In genomic region chr9:109087795-109088194, GRCh38 we compare ENCODE assay signal across 19 cellular contexts. TPM values are rescaled to one million over a fixed set of nuclear protein-coding genes. Genes with fewer than 3 reads are reported as not detected.
A peak's percentile ranks its signal among the peaks of the same experiment; 100 is the strongest.
DNase-seq lines count a peak whose midpoint lies in the region; ATAC-seq and TF ChIP-seq lines count a peak whose summit lies in the region.
"Had no signal": no experiment of that assay in that cellular context is flagged by ENCODE, and none has a peak within 500 bp of the region (broad histone marks: within the 10 kb centered on the region; RNA-seq: fewer than 3 reads in every experiment).

No MANE protein-coding gene starts in this region.

- no peaks in the 10 kb centered on the region for H3K9me3 ChIP-seq in CD4-positive, alpha-beta T cell (ENCODE audit: control insufficient read depth, low read length)
- H3K9me3 ChIP-seq in lung (ENCODE audit: control insufficient read depth in 2 of 2, insufficient read depth in 1 of 2, low read length in 1 of 2) = no peaks in the 10 kb centered on the region
- H3K9me3 ChIP-seq: MG63, SJCRH30 had no signal

- no peak overlapping the region for H3K27ac ChIP-seq in CD4-positive, alpha-beta T cell (ENCODE audit: low read depth, low read length)
- peak overlapping the region in 1 of 2 donors; percentile 38 for H3K27ac ChIP-seq in lung (ENCODE audit: low read depth in 1 of 2, low read length in 1 of 2)
- H3K27ac ChIP-seq in dorsolateral prefrontal cortex = no peak overlapping the region
- H3K27ac ChIP-seq: C4-2B, SJCRH30 had no signal

- no peak overlapping the region for H3K4me3 Mint-ChIP-seq in activated CD8-positive, alpha-beta T cell treated with anti-CD3 and anti-CD28 coated beads, Interleukin-2, amount 10 ng/mL, durations not matched to agents 7 days and 5 days
- no peak overlapping the region for H3K4me3 Mint-ChIP-seq in activated CD8-positive, alpha-beta T cell treated with anti-CD3 and anti-CD28 coated beads for 36 hours
- H3K4me3 Mint-ChIP-seq in CD4-positive, alpha-beta T cell = no peak overlapping the region
- no peak overlapping the region for H3K4me3 Mint-ChIP-seq in activated T-helper 1 cell treated with anti-CD3 and anti-CD28 coated beads, Interleukin-12 subunit alpha, Interleukin-12 subunit beta, Interleukin-2, Interleukin-4 antibody, amounts not matched to agents 30 ng/mL and 10 ng/mL and 1 ng/mL, durations not matched to agents 14 hours and 24 hours and 36 hours

- no peak for TF ChIP-seq CTCF in activated CD8-positive, alpha-beta T cell treated with anti-CD3 and anti-CD28 coated beads for 36 hours (IDR thresholded peaks at IDR 0.05)
- TF ChIP-seq CTCF in CD4-positive, alpha-beta T cell (IDR thresholded peaks at IDR 0.05) = no peak
- no peak for TF ChIP-seq CTCF in lung (IDR thresholded peaks at IDR 0.05; ENCODE audit: control extremely low read depth, extremely low read depth)
- TF ChIP-seq CTCF in dorsolateral prefrontal cortex (IDR thresholded peaks at IDR 0.05 in 54 of 56, conservative IDR thresholded peaks at IDR 0.05 in 2 of 56; ENCODE audit: low read depth in 1 of 56, partially characterized antibody in 56 of 56) = no peak

- WGBS in lung, 2 donors = 82 to 95% methylated on average over 2 of the region's 2 CpGs

- H3K4me3 ChIP-seq in lung = no peak overlapping the region
- H3K4me3 ChIP-seq in dorsolateral prefrontal cortex = no peak overlapping the region
- H3K4me3 ChIP-seq: K562, MG63, SJCRH30 had no signal

- H3K36me3 Mint-ChIP-seq in activated CD8-positive, alpha-beta T cell treated with anti-CD3 and anti-CD28 coated beads, Interleukin-2, amount 10 ng/mL, durations not matched to agents 7 days and 5 days (ENCODE audit: low read depth) = peaks cover 58% of the 10 kb centered on the region
- H3K36me3 Mint-ChIP-seq in activated CD8-positive, alpha-beta T cell treated with anti-CD3 and anti-CD28 coated beads for 36 hours (ENCODE audit: low read depth) = peaks cover 48% of the 10 kb centered on the region
- peaks cover 97% of the 10 kb centered on the region for H3K36me3 Mint-ChIP-seq in CD4-positive, alpha-beta T cell (ENCODE audit: low read depth)
- H3K36me3 Mint-ChIP-seq in activated T-helper 1 cell treated with anti-CD3 and anti-CD28 coated beads, Interleukin-12 subunit alpha, Interleukin-12 subunit beta, Interleukin-2, Interleukin-4 antibody, amounts not matched to agents 30 ng/mL and 10 ng/mL and 1 ng/mL, durations not matched to agents 14 hours and 24 hours and 36 hours (ENCODE audit: low read depth) = peaks cover 40% of the 10 kb centered on the region

- H3K27ac Mint-ChIP-seq in activated CD8-positive, alpha-beta T cell treated with anti-CD3 and anti-CD28 coated beads, Interleukin-2, amount 10 ng/mL, durations not matched to agents 7 days and 5 days = peak overlapping the region; percentile 19
- no peak overlapping the region for H3K27ac Mint-ChIP-seq in activated CD8-positive, alpha-beta T cell treated with anti-CD3 and anti-CD28 coated beads for 36 hours
- H3K27ac Mint-ChIP-seq in CD4-positive, alpha-beta T cell = peak overlapping the region; percentile 11
- H3K27ac Mint-ChIP-seq in activated T-helper 1 cell treated with anti-CD3 and anti-CD28 coated beads, Interleukin-12 subunit alpha, Interleukin-12 subunit beta, Interleukin-2, Interleukin-4 antibody, amounts not matched to agents 30 ng/mL and 10 ng/mL and 1 ng/mL, durations not matched to agents 14 hours and 24 hours and 36 hours = peak overlapping the region; percentile 10

- DNase-seq in activated CD8-positive, alpha-beta T cell treated with anti-CD3 and anti-CD28 coated beads, Interleukin-2, amount 10 ng/mL, durations not matched to agents 7 days and 5 days = no peak
- no peak for DNase-seq in activated CD8-positive, alpha-beta T cell treated with anti-CD3 and anti-CD28 coated beads for 36 hours
- DNase-seq in CD4-positive, alpha-beta T cell = no peak
- DNase-seq in activated T-helper 1 cell treated with anti-CD3 and anti-CD28 coated beads, Interleukin-12 subunit alpha, Interleukin-12 subunit beta, Interleukin-2, Interleukin-4 antibody, amounts not matched to agents 30 ng/mL and 10 ng/mL and 1 ng/mL, durations not matched to agents 14 hours and 24 hours and 36 hours (ENCODE audit: low spot score) = no peak
- DNase-seq in lung (ENCODE audit: low spot score) (no peak), dorsolateral prefrontal cortex (no peak), foreskin melanocyte (no peak)
- DNase-seq: AML-193, DMS79 treated with DMSO at 0.1 percent for 48 hours, H7, MG63, NCI-H1417, NCI-H187, NCI-H510A, NCI-H748 treated with DMSO at 0.1 percent for 48 hours, SJCRH30 had no signal

- CTCF ChIA-PET in activated CD8-positive, alpha-beta T cell treated with anti-CD3 and anti-CD28 coated beads, Interleukin-2, amount 10 ng/mL, durations not matched to agents 7 days and 5 days (lab: Charles Lee) = interaction anchor here (1.1 to 2.4 kb wide), 4 partner anchors 9 to 56 kb away, joined by 3 to 8 read pairs (median 4); no protein-coding TSS in a partner anchor
- CTCF ChIA-PET in activated CD8-positive, alpha-beta T cell treated with anti-CD3 and anti-CD28 coated beads for 36 hours (lab: Charles Lee) = interaction anchor here (0.6 to 1.8 kb wide), 2 partner anchors 13 to 32 kb away, joined by 3 read pairs; partner anchors contain the start of gene TMEM245
- CTCF ChIA-PET in CD4-positive, alpha-beta T cell (lab: Charles Lee) = interaction anchor here (1.5 to 1.6 kb wide), 2 partner anchors 12 to 21 kb away, joined by 3 to 5 read pairs; no protein-coding TSS in a partner anchor

- H3K4me1 Mint-ChIP-seq in activated CD8-positive, alpha-beta T cell treated with anti-CD3 and anti-CD28 coated beads, Interleukin-2, amount 10 ng/mL, durations not matched to agents 7 days and 5 days (ENCODE audit: low read depth) = peaks cover 2% of the 10 kb centered on the region
- peaks cover 20% of the 10 kb centered on the region for H3K4me1 Mint-ChIP-seq in activated CD8-positive, alpha-beta T cell treated with anti-CD3 and anti-CD28 coated beads for 36 hours (ENCODE audit: low read depth)
- H3K4me1 Mint-ChIP-seq in CD4-positive, alpha-beta T cell (ENCODE audit: low read depth) = peaks cover 21% of the 10 kb centered on the region
- H3K4me1 Mint-ChIP-seq in activated T-helper 1 cell treated with anti-CD3 and anti-CD28 coated beads, Interleukin-12 subunit alpha, Interleukin-12 subunit beta, Interleukin-2, Interleukin-4 antibody, amounts not matched to agents 30 ng/mL and 10 ng/mL and 1 ng/mL, durations not matched to agents 14 hours and 24 hours and 36 hours (ENCODE audit: low read depth) = peaks cover 19% of the 10 kb centered on the region

- no peaks in the 10 kb centered on the region for H3K27me3 ChIP-seq in CD4-positive, alpha-beta T cell (ENCODE audit: control insufficient read depth, insufficient read depth, low read length)
- H3K27me3 ChIP-seq in lung (ENCODE audit: control insufficient read depth, insufficient read depth) (no peaks in the 10 kb centered on the region), dorsolateral prefrontal cortex (no peaks in the 10 kb centered on the region)
- H3K27me3 ChIP-seq: MG63, SJCRH30 had no signal

- POLR2A ChIA-PET in activated CD8-positive, alpha-beta T cell treated with anti-CD3 and anti-CD28 coated beads, Interleukin-2, amount 10 ng/mL, durations not matched to agents 7 days and 5 days (lab: Charles Lee) = interaction anchor here (1.2 kb wide), 1 partner anchor 21 kb away, joined by 4 read pairs; no protein-coding TSS in a partner anchor
- POLR2A ChIA-PET in activated CD8-positive, alpha-beta T cell treated with anti-CD3 and anti-CD28 coated beads for 36 hours (lab: Charles Lee) = interaction anchor here (1.0 kb wide), 1 partner anchor 31 kb away, joined by 3 read pairs; no protein-coding TSS in a partner anchor
- POLR2A ChIA-PET in CD4-positive, alpha-beta T cell (lab: Charles Lee) = interaction anchor here (1.0 to 2.0 kb wide), 2 partner anchors 19 to 31 kb away, joined by 3 to 9 read pairs; partner anchors contain the start of gene TMEM245

- intact Hi-C loops in activated CD8-positive, alpha-beta T cell treated with anti-CD3 and anti-CD28 coated beads for 36 hours (cut with micrococcal nuclease) = no loop called here
- intact Hi-C loops in CD4-positive, alpha-beta T cell (cut with DNase I, micrococcal nuclease) = loop anchor here in 1 of 2 experiments (5.0 kb wide), 1 partner anchor 40 kb away; no protein-coding TSS in a partner anchor
- intact Hi-C loops in activated T-helper 1 cell treated with anti-CD3 and anti-CD28 coated beads, Interleukin-12 subunit alpha, Interleukin-12 subunit beta, Interleukin-2, Interleukin-4 antibody, amounts not matched to agents 30 ng/mL and 10 ng/mL and 1 ng/mL, durations not matched to agents 14 hours and 24 hours and 36 hours (cut with micrococcal nuclease) = no loop called here
- intact Hi-C loops in dorsolateral prefrontal cortex (cut with DNase I) = no loop called here

- H3K36me3 ChIP-seq in lung (ENCODE audit: control insufficient read depth in 2 of 2, insufficient read depth in 2 of 2, low read length in 2 of 2) = peaks cover 8 to 12% of the 10 kb centered on the region in 2 donors

- no peaks in the 10 kb centered on the region for H3K9me3 Mint-ChIP-seq in activated CD8-positive, alpha-beta T cell treated with anti-CD3 and anti-CD28 coated beads, Interleukin-2, amount 10 ng/mL, durations not matched to agents 7 days and 5 days (ENCODE audit: insufficient read depth)
- no peaks in the 10 kb centered on the region for H3K9me3 Mint-ChIP-seq in activated CD8-positive, alpha-beta T cell treated with anti-CD3 and anti-CD28 coated beads for 36 hours
- no peaks in the 10 kb centered on the region for H3K9me3 Mint-ChIP-seq in CD4-positive, alpha-beta T cell
- no peaks in the 10 kb centered on the region for H3K9me3 Mint-ChIP-seq in activated T-helper 1 cell treated with anti-CD3 and anti-CD28 coated beads, Interleukin-12 subunit alpha, Interleukin-12 subunit beta, Interleukin-2, Interleukin-4 antibody, amounts not matched to agents 30 ng/mL and 10 ng/mL and 1 ng/mL, durations not matched to agents 14 hours and 24 hours and 36 hours

- ATAC-seq in activated CD8-positive, alpha-beta T cell treated with anti-CD3 and anti-CD28 coated beads, Interleukin-2, amount 10 ng/mL, durations not matched to agents 7 days and 5 days = no peak
- ATAC-seq in activated CD8-positive, alpha-beta T cell treated with anti-CD3 and anti-CD28 coated beads for 36 hours = no peak
- ATAC-seq in CD4-positive, alpha-beta T cell (ENCODE audit: poor library complexity) = no peak
- peak; percentile 47 for ATAC-seq in lung (ENCODE audit: insufficient read depth, low FRiP score)
- no peak for ATAC-seq in HG03342 (IDR thresholded peaks at IDR 0.05; ENCODE audit: unreplicated experiment)
- ATAC-seq: K562 had no signal

- H3K4me1 ChIP-seq in lung (ENCODE audit: control insufficient read depth in 2 of 2, insufficient read depth in 2 of 2, low read length in 2 of 2) = no peaks in the 10 kb centered on the region
- H3K4me1 ChIP-seq: SJCRH30 had no signal

- H3K27me3 Mint-ChIP-seq in activated CD8-positive, alpha-beta T cell treated with anti-CD3 and anti-CD28 coated beads, Interleukin-2, amount 10 ng/mL, durations not matched to agents 7 days and 5 days (ENCODE audit: low read depth) = no peaks in the 10 kb centered on the region
- H3K27me3 Mint-ChIP-seq in activated CD8-positive, alpha-beta T cell treated with anti-CD3 and anti-CD28 coated beads for 36 hours = no peaks in the 10 kb centered on the region
- H3K27me3 Mint-ChIP-seq in CD4-positive, alpha-beta T cell = no peaks in the 10 kb centered on the region
- no peaks in the 10 kb centered on the region for H3K27me3 Mint-ChIP-seq in activated T-helper 1 cell treated with anti-CD3 and anti-CD28 coated beads, Interleukin-12 subunit alpha, Interleukin-12 subunit beta, Interleukin-2, Interleukin-4 antibody, amounts not matched to agents 30 ng/mL and 10 ng/mL and 1 ng/mL, durations not matched to agents 14 hours and 24 hours and 36 hours (ENCODE audit: insufficient read depth)

RNA-seq across cellular contexts. Expression of gene TMEM245, which starts 32.0 kb away (rescaled TPM):
- 10 to 100 TPM; 27.4 to 30.2 TPM for total RNA-seq in activated CD8-positive, alpha-beta T cell treated with anti-CD3 and anti-CD28 coated beads, Interleukin-2, amount 10 ng/mL, durations not matched to agents 7 days and 5 days
- total RNA-seq in activated CD8-positive, alpha-beta T cell treated with anti-CD3 and anti-CD28 coated beads for 36 hours = 10 to 100 TPM; 23.3 to 26.7 TPM
- 10 to 100 TPM; 22.6 to 24.4 TPM for total RNA-seq in CD4-positive, alpha-beta T cell
- total RNA-seq in activated T-helper 1 cell treated with anti-CD3 and anti-CD28 coated beads, Interleukin-12 subunit alpha, Interleukin-12 subunit beta, Interleukin-2, Interleukin-4 antibody, amounts not matched to agents 30 ng/mL and 10 ng/mL and 1 ng/mL, durations not matched to agents 14 hours and 24 hours and 36 hours = 26.9 and 29.4 TPM in 2 replicates
- 100 to 1,000 TPM in 1 of 2 donors, 10 to 100 TPM in 1; 63.3 to 137 TPM for total RNA-seq in lung
- 10 to 100 TPM; 15.0 to 20.8 TPM for polyA plus RNA-seq in lung
- total RNA-seq in dorsolateral prefrontal cortex = 100 to 1,000 TPM in 1 of 120 experiments, 10 to 100 TPM in 119; 53.4 to 104 (median 72.3) TPM
